Comparison of ENCODE assay signal across 10 cellular contexts in genomic region chr1:31811605-31812004, GRCh38. TPM values are rescaled to one million over a fixed set of nuclear protein-coding genes. Genes with fewer than 3 reads are reported as not detected.
DNase-seq lines count a peak whose midpoint lies in the region; ATAC-seq and TF ChIP-seq lines count a peak whose summit lies in the region.
"Had no signal": no experiment of that assay in that cellular context is flagged by ENCODE, and none has a peak within 500 bp of the region (broad histone marks: within the 10 kb centered on the region; RNA-seq: fewer than 3 reads in every experiment).

No MANE protein-coding gene starts in this region.

- H3K9me2 ChIP-seq in hepatocyte (replicated peaks; ENCODE audit: insufficient read depth): no peaks in the 10 kb centered on the region

- H3K27ac ChIP-seq in SJCRH30: no peak overlapping the region
- no peak overlapping the region for H3K27ac ChIP-seq in hepatocyte

- no peak for TF ChIP-seq CTCF in hepatocyte (IDR thresholded peaks at IDR 0.05; ENCODE audit: poor library complexity)

- H3K9me3 Mint-ChIP-seq in activated CD8-positive, alpha-beta memory T cell treated with anti-CD3 and anti-CD28 coated beads, Interleukin-2, amount 10 ng/mL, durations not matched to agents 7 days and 5 days (ENCODE audit: low read depth): no peaks in the 10 kb centered on the region
- H3K9me3 Mint-ChIP-seq in activated naive CD8-positive, alpha-beta T cell treated with anti-CD3 and anti-CD28 coated beads, Interleukin-2, amount 50 U/mL, for 24 hours: no peaks in the 10 kb centered on the region
- no peaks in the 10 kb centered on the region for H3K9me3 Mint-ChIP-seq in activated T-helper 1 cell treated with anti-CD3 and anti-CD28 coated beads, Interleukin-12 subunit alpha, Interleukin-12 subunit beta, Interleukin-2, Interleukin-4 antibody, amounts not matched to agents 30 ng/mL and 10 ng/mL and 1 ng/mL, durations not matched to agents 14 hours and 24 hours and 36 hours
- H3K9me3 Mint-ChIP-seq: activated naive CD8-positive, alpha-beta T cell treated with anti-CD3 and anti-CD28 coated beads, Interleukin-2, amount 10 ng/mL, durations not matched to agents 7 days and 5 days had no signal

- H3K4me3 Mint-ChIP-seq in activated CD8-positive, alpha-beta memory T cell treated with anti-CD3 and anti-CD28 coated beads, Interleukin-2, amount 10 ng/mL, durations not matched to agents 7 days and 5 days: no peak overlapping the region
- no peak overlapping the region for H3K4me3 Mint-ChIP-seq in activated naive CD8-positive, alpha-beta T cell treated with anti-CD3 and anti-CD28 coated beads, Interleukin-2, amount 50 U/mL, for 24 hours
- H3K4me3 Mint-ChIP-seq in activated T-helper 1 cell treated with anti-CD3 and anti-CD28 coated beads, Interleukin-12 subunit alpha, Interleukin-12 subunit beta, Interleukin-2, Interleukin-4 antibody, amounts not matched to agents 30 ng/mL and 10 ng/mL and 1 ng/mL, durations not matched to agents 14 hours and 24 hours and 36 hours: no peak overlapping the region
- H3K4me3 Mint-ChIP-seq: activated naive CD8-positive, alpha-beta T cell treated with anti-CD3 and anti-CD28 coated beads, Interleukin-2, amount 10 ng/mL, durations not matched to agents 7 days and 5 days had no signal

- H3K4me3 ChIP-seq in SJCRH30 (no peak overlapping the region), hepatocyte (no peak overlapping the region)

- H3K4me1 ChIP-seq in SJCRH30 (no peaks in the 10 kb centered on the region), hepatocyte (ENCODE audit: insufficient read depth) (no peaks in the 10 kb centered on the region)

- H2AFZ ChIP-seq in hepatocyte: no peak overlapping the region

- H3K36me3 Mint-ChIP-seq in activated CD8-positive, alpha-beta memory T cell treated with anti-CD3 and anti-CD28 coated beads, Interleukin-2, amount 10 ng/mL, durations not matched to agents 7 days and 5 days: no peaks in the 10 kb centered on the region
- H3K36me3 Mint-ChIP-seq in activated naive CD8-positive, alpha-beta T cell treated with anti-CD3 and anti-CD28 coated beads, Interleukin-2, amount 50 U/mL, for 24 hours (ENCODE audit: low read depth): no peaks in the 10 kb centered on the region
- no peaks in the 10 kb centered on the region for H3K36me3 Mint-ChIP-seq in activated T-helper 1 cell treated with anti-CD3 and anti-CD28 coated beads, Interleukin-12 subunit alpha, Interleukin-12 subunit beta, Interleukin-2, Interleukin-4 antibody, amounts not matched to agents 30 ng/mL and 10 ng/mL and 1 ng/mL, durations not matched to agents 14 hours and 24 hours and 36 hours (ENCODE audit: low read depth)
- H3K36me3 Mint-ChIP-seq: activated naive CD8-positive, alpha-beta T cell treated with anti-CD3 and anti-CD28 coated beads, Interleukin-2, amount 10 ng/mL, durations not matched to agents 7 days and 5 days had no signal

- no peaks in the 10 kb centered on the region for H4K20me1 ChIP-seq in hepatocyte (ENCODE audit: insufficient read depth, poor library complexity, severe bottlenecking)

- intact Hi-C loops in activated T-helper 1 cell treated with anti-CD3 and anti-CD28 coated beads, Interleukin-12 subunit alpha, Interleukin-12 subunit beta, Interleukin-2, Interleukin-4 antibody, amounts not matched to agents 30 ng/mL and 10 ng/mL and 1 ng/mL, durations not matched to agents 14 hours and 24 hours and 36 hours (cut with micrococcal nuclease): no loop called here

- WGBS in hepatocyte (ENCODE audit: low lambda C conversion rate, missing lambda C conversion rate): 34% methylated on average over 7 of the region's 7 CpGs

- H3K9me3 ChIP-seq in SJCRH30 (replicated peaks): 0 out of 2 replicates have a peak, but pooled peaks cover 3% of the 10 kb centered on the region
- no peaks in the 10 kb centered on the region for H3K9me3 ChIP-seq in hepatocyte (ENCODE audit: low read depth)

- peaks cover 5% of the 10 kb centered on the region for H3K4me1 Mint-ChIP-seq in activated CD8-positive, alpha-beta memory T cell treated with anti-CD3 and anti-CD28 coated beads, Interleukin-2, amount 10 ng/mL, durations not matched to agents 7 days and 5 days
- H3K4me1 Mint-ChIP-seq in activated naive CD8-positive, alpha-beta T cell treated with anti-CD3 and anti-CD28 coated beads, Interleukin-2, amount 50 U/mL, for 24 hours: peaks cover 4% of the 10 kb centered on the region
- H3K4me1 Mint-ChIP-seq in activated T-helper 1 cell treated with anti-CD3 and anti-CD28 coated beads, Interleukin-12 subunit alpha, Interleukin-12 subunit beta, Interleukin-2, Interleukin-4 antibody, amounts not matched to agents 30 ng/mL and 10 ng/mL and 1 ng/mL, durations not matched to agents 14 hours and 24 hours and 36 hours (ENCODE audit: low read depth): peaks cover 10% of the 10 kb centered on the region

- H3K27ac Mint-ChIP-seq in activated CD8-positive, alpha-beta memory T cell treated with anti-CD3 and anti-CD28 coated beads, Interleukin-2, amount 10 ng/mL, durations not matched to agents 7 days and 5 days: no peak overlapping the region
- H3K27ac Mint-ChIP-seq in activated naive CD8-positive, alpha-beta T cell treated with anti-CD3 and anti-CD28 coated beads, Interleukin-2, amount 50 U/mL, for 24 hours: no peak overlapping the region
- no peak overlapping the region for H3K27ac Mint-ChIP-seq in activated T-helper 1 cell treated with anti-CD3 and anti-CD28 coated beads, Interleukin-12 subunit alpha, Interleukin-12 subunit beta, Interleukin-2, Interleukin-4 antibody, amounts not matched to agents 30 ng/mL and 10 ng/mL and 1 ng/mL, durations not matched to agents 14 hours and 24 hours and 36 hours
- H3K27ac Mint-ChIP-seq: activated naive CD8-positive, alpha-beta T cell treated with anti-CD3 and anti-CD28 coated beads, Interleukin-2, amount 10 ng/mL, durations not matched to agents 7 days and 5 days had no signal

- no peaks in the 10 kb centered on the region for H3K36me3 ChIP-seq in SJCRH30
- no peaks in the 10 kb centered on the region for H3K36me3 ChIP-seq in hepatocyte (replicated peaks; ENCODE audit: insufficient read depth, low read depth)

- DNase-seq in activated CD8-positive, alpha-beta memory T cell treated with anti-CD3 and anti-CD28 coated beads, Interleukin-2, amount 50 U/mL, for 48 hours: peak; percentile 43
- no peak for DNase-seq in activated CD8-positive, alpha-beta memory T cell treated with anti-CD3 and anti-CD28 coated beads, Interleukin-2, amount 10 ng/mL, durations not matched to agents 7 days and 5 days
- DNase-seq in SJCRH30 (peak; percentile 77 to 78), hepatocyte (ENCODE audit: low spot score) (peak; percentile 57), ureter (ENCODE audit: low spot score) (peak; percentile 38)
- DNase-seq in activated naive CD8-positive, alpha-beta T cell treated with anti-CD3 and anti-CD28 coated beads, Interleukin-2, amount 50 U/mL, for 24 hours: no peak
- DNase-seq in activated T-helper 1 cell treated with anti-CD3 and anti-CD28 coated beads, Interleukin-12 subunit alpha, Interleukin-12 subunit beta, Interleukin-2, Interleukin-4 antibody, amounts not matched to agents 30 ng/mL and 10 ng/mL and 1 ng/mL, durations not matched to agents 14 hours and 24 hours and 36 hours (ENCODE audit: low spot score): no peak
- DNase-seq: activated naive CD8-positive, alpha-beta T cell treated with anti-CD3 and anti-CD28 coated beads, Interleukin-2, amount 10 ng/mL, durations not matched to agents 7 days and 5 days had no signal

- H3K79me2 ChIP-seq in hepatocyte: no peaks in the 10 kb centered on the region

- no peak overlapping the region for H3K4me2 ChIP-seq in hepatocyte

- H3K27me3 Mint-ChIP-seq in activated CD8-positive, alpha-beta memory T cell treated with anti-CD3 and anti-CD28 coated beads, Interleukin-2, amount 10 ng/mL, durations not matched to agents 7 days and 5 days: peaks cover 2% of the 10 kb centered on the region
- H3K27me3 Mint-ChIP-seq in activated naive CD8-positive, alpha-beta T cell treated with anti-CD3 and anti-CD28 coated beads, Interleukin-2, amount 50 U/mL, for 24 hours: no peaks in the 10 kb centered on the region
- H3K27me3 Mint-ChIP-seq in activated T-helper 1 cell treated with anti-CD3 and anti-CD28 coated beads, Interleukin-12 subunit alpha, Interleukin-12 subunit beta, Interleukin-2, Interleukin-4 antibody, amounts not matched to agents 30 ng/mL and 10 ng/mL and 1 ng/mL, durations not matched to agents 14 hours and 24 hours and 36 hours (ENCODE audit: insufficient read depth): peaks cover 12% of the 10 kb centered on the region

- H3K27me3 ChIP-seq in SJCRH30 (no peaks in the 10 kb centered on the region), hepatocyte (no peaks in the 10 kb centered on the region)

- CTCF ChIA-PET in activated CD8-positive, alpha-beta memory T cell treated with anti-CD3 and anti-CD28 coated beads, Interleukin-2, amount 10 ng/mL, durations not matched to agents 7 days and 5 days (lab: Charles Lee): interaction anchor here (0.8 to 8.7 kb wide), 4 partner anchors 21 to 252 kb away, joined by 3 to 110 read pairs (median 4); no protein-coding TSS in a partner anchor

- no peak for ATAC-seq in activated CD8-positive, alpha-beta memory T cell treated with anti-CD3 and anti-CD28 coated beads, Interleukin-2, amount 10 ng/mL, durations not matched to agents 7 days and 5 days
- ATAC-seq in activated naive CD8-positive, alpha-beta T cell treated with anti-CD3 and anti-CD28 coated beads, Interleukin-2, amount 50 U/mL, for 24 hours: no peak
- ATAC-seq in GM21723 (IDR thresholded peaks at IDR 0.05; ENCODE audit: unreplicated experiment): no peak

RNA-seq across cellular contexts. Expression of gene SPOCD1, which starts 4.2 kb away (rescaled TPM):
- total RNA-seq in activated CD8-positive, alpha-beta memory T cell treated with anti-CD3 and anti-CD28 coated beads, Interleukin-2, amount 10 ng/mL, durations not matched to agents 7 days and 5 days: not detected
- total RNA-seq in SJCRH30 (2014; rRNA removed; shearing (Covaris generic)): 0.05 and 0.16 TPM in 2 replicates
- 1.4 and 2.3 TPM in 2 replicates for total RNA-seq in hepatocyte
- 2.8 and 2.9 TPM in 2 replicates for polyA plus RNA-seq in hepatocyte
- total RNA-seq in ureter: 39.8 TPM
- total RNA-seq in activated T-helper 1 cell treated with anti-CD3 and anti-CD28 coated beads, Interleukin-12 subunit alpha, Interleukin-12 subunit beta, Interleukin-2, Interleukin-4 antibody, amounts not matched to agents 30 ng/mL and 10 ng/mL and 1 ng/mL, durations not matched to agents 14 hours and 24 hours and 36 hours: not detected in 2 replicates
- total RNA-seq: T-helper 1 cell treated with Interleukin-12 subunit alpha and Interleukin-12 subunit beta and Interleukin-4 antibody, amounts not matched to agents 30 ng/mL and 1 ng/mL, for 36 hours had no signal

RNA-seq across cellular contexts. Expression of gene ADGRB2, which starts 47.5 kb away (rescaled TPM):
- 1 to 10 TPM in 1 of 2 experiments, under 1 TPM in 1; 0.07 to 1.3 TPM for total RNA-seq in activated CD8-positive, alpha-beta memory T cell treated with anti-CD3 and anti-CD28 coated beads, Interleukin-2, amount 10 ng/mL, durations not matched to agents 7 days and 5 days
- total RNA-seq in SJCRH30 (2014; rRNA removed; shearing (Covaris generic)): 0.73 and 1.1 TPM in 2 replicates
- total RNA-seq in hepatocyte (6.0 and 10.5 TPM in 2 replicates), ureter (7.5 TPM)
- 7.7 and 7.8 TPM in 2 replicates for polyA plus RNA-seq in hepatocyte
- 0.13 and 0.29 TPM in 2 replicates for total RNA-seq in activated T-helper 1 cell treated with anti-CD3 and anti-CD28 coated beads, Interleukin-12 subunit alpha, Interleukin-12 subunit beta, Interleukin-2, Interleukin-4 antibody, amounts not matched to agents 30 ng/mL and 10 ng/mL and 1 ng/mL, durations not matched to agents 14 hours and 24 hours and 36 hours

Comparison
In these comparisons a context has a peak if more than half of its experiments do, and no peak if none do; other contexts are left out.
1. DNase-seq: peak in activated CD8-positive, alpha-beta memory T cell treated with anti-CD3 and anti-CD28 coated beads, Interleukin-2, amount 50 U/mL, for 48 hours (single experiment), SJCRH30 (2 of 2), hepatocyte (single experiment) and ureter (single experiment); none in activated CD8-positive, alpha-beta memory T cell treated with anti-CD3 and anti-CD28 coated beads, Interleukin-2, amount 10 ng/mL, durations not matched to agents 7 days and 5 days (single experiment), activated naive CD8-positive, alpha-beta T cell treated with anti-CD3 and anti-CD28 coated beads, Interleukin-2, amount 50 U/mL, for 24 hours (single experiment) and activated T-helper 1 cell treated with anti-CD3 and anti-CD28 coated beads, Interleukin-12 subunit alpha, Interleukin-12 subunit beta, Interleukin-2, Interleukin-4 antibody, amounts not matched to agents 30 ng/mL and 10 ng/mL and 1 ng/mL, durations not matched to agents 14 hours and 24 hours and 36 hours (single experiment).
2. RNA of gene SPOCD1, which starts 4.2 kb away (total RNA-seq): 39.8 TPM in ureter (single experiment); 1.4 to 2.3 TPM in hepatocyte, 0.05 to 0.16 TPM in SJCRH30, not detected in activated CD8-positive, alpha-beta memory T cell treated with anti-CD3 and anti-CD28 coated beads, Interleukin-2, amount 10 ng/mL, durations not matched to agents 7 days and 5 days and not detected in activated T-helper 1 cell treated with anti-CD3 and anti-CD28 coated beads, Interleukin-12 subunit alpha, Interleukin-12 subunit beta, Interleukin-2, Interleukin-4 antibody, amounts not matched to agents 30 ng/mL and 10 ng/mL and 1 ng/mL, durations not matched to agents 14 hours and 24 hours and 36 hours; every median in the first group is over 10 times any median in the second.